Comparison of ENCODE assay signal across 16 cellular contexts in the genomic region with DNA sequence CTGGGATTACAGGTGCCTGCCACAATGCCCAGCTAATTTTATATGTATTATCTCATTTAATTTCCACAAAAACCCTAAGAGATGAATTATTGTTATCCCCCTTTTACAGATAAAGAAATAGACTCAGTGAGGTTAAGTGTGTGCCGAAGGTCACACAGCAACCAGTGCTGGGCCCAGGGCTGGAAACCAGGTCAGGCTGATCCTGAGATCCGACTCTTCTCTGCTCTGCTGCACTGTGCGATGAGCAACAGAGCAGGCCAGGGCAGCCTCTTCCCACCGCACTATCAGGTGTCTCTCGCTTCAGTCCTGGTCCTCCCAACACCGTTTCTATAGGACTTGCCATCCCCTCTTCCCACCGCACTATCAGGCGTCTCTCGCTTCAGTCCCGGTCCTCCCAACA.
"Had no signal": no experiment of that assay in that cellular context is flagged by ENCODE, and none has a peak within 500 bp of the region (broad histone marks: within the 10 kb centered on the region; RNA-seq: fewer than 3 reads in every experiment).

No MANE protein-coding gene starts in this region.

- ATAC-seq: activated CD4-positive, alpha-beta T cell treated with anti-CD3 and anti-CD28 coated beads for 36 hours; activated CD8-positive, alpha-beta memory T cell treated with anti-CD3 and anti-CD28 coated beads, Interleukin-2, amount 10 ng/mL, durations not matched to agents 7 days and 5 days; stimulated activated naive CD8-positive, alpha-beta T cell treated with anti-CD3 and anti-CD28 coated beads, Interleukin-15, Interleukin-2, amounts not matched to agents 100 U/mL and 50 U/mL, for 24 hours; WTC11 had no signal

- H3K9me3 ChIP-seq: colonic mucosa, tibial nerve, vagina had no signal

- H3K4me1 ChIP-seq: colonic mucosa, tibial nerve, vagina had no signal

- DNase-seq: activated CD4-positive, alpha-beta memory T cell treated with anti-CD3 and anti-CD28 coated beads for 36 hours; activated CD4-positive, alpha-beta T cell treated with anti-CD3 and anti-CD28 coated beads for 36 hours; activated CD8-positive, alpha-beta memory T cell treated with anti-CD3 and anti-CD28 coated beads, Interleukin-2, amount 10 ng/mL, durations not matched to agents 7 days and 5 days; activated naive CD4-positive, alpha-beta T cell treated with Interleukin-2 at 50 U/mL for 16 hours; activated naive CD8-positive, alpha-beta T cell treated with anti-CD3 and anti-CD28 coated beads, Interleukin-2, amount 10 ng/mL, durations not matched to agents 7 days and 5 days; colonic mucosa; glutamatergic neuron; mammary epithelial cell; stimulated activated CD4-positive, alpha-beta T cell treated with anti-CD3 and anti-CD28 coated beads, Interleukin-2, amount 100 ng/mL, for 24 hours; stimulated activated naive CD8-positive, alpha-beta T cell treated with anti-CD3 and anti-CD28 coated beads, Interleukin-15, Interleukin-2, amounts not matched to agents 100 U/mL and 50 U/mL, for 24 hours; substantia nigra had no signal

- FAIRE-seq: endometrium, keratinocyte had no signal

- H3K4me3 ChIP-seq: colonic mucosa, tibial nerve, vagina had no signal

- H3K36me3 ChIP-seq: colonic mucosa, tibial nerve, vagina had no signal

- H3K27ac ChIP-seq: colonic mucosa, tibial nerve, vagina had no signal

- H3K27me3 ChIP-seq: colonic mucosa, tibial nerve, vagina had no signal
